ENCODE assay signal across 11 cellular contexts in the genomic region with DNA sequence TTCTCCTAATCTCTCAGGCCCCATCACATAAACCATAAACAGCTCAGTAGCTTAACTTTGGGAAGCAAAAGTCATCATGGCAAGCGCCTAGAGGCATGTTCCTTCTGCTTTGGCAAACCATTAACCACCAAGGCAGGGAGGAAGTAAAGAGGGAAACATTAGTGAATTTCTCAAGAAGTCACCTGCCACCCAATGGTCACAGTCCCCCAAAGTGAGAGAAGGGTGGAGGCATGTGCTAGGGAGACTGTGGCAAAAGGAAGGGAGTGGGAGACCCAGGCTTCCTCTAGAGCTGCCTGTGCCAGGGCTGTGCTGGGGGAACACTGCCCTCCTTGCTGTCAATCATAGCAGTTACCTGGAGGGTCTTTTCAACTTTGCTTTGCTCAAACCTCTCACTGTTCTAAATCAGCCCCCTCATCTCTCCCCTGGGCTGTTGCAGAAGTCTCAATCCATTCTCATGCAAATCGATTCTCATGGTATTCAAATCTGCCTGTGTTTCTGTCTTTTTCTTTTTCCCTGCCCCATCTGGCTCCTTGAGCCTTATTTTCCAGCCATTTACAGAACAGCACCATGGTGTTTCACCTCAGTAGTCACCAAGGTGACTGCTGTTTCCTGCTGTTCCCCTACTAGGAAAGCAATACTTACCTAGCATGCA. TPM values are rescaled to one million over a fixed set of nuclear protein-coding genes. Genes with fewer than 3 reads are reported as not detected.
DNase-seq lines count a peak whose midpoint lies in the region; ATAC-seq lines count a peak whose summit lies in the region.
"Had no signal": no experiment of that assay in that cellular context is flagged by ENCODE, and none has a peak within 500 bp of the region (broad histone marks: within the 10 kb centered on the region; RNA-seq: fewer than 3 reads in every experiment).

No MANE protein-coding gene starts in this region.

- peaks cover 33% of the 10 kb centered on the region for H3K4me1 Mint-ChIP-seq in activated T-cell treated with anti-CD3 and anti-CD28 coated beads, Interleukin-2, amount 50 U/mL, for 72 hours (ENCODE audit: low read depth)
- H3K4me1 Mint-ChIP-seq in dendritic cell treated with granulocyte-macrophage colony-stimulating factor and Interleukin-4, amounts not matched to agents 40 ng/mL and 50 ng/mL, for 4 days (ENCODE audit: low read depth), result peaks cover 63% of the 10 kb centered on the region
- H3K4me1 Mint-ChIP-seq in stimulated activated naive B cell treated with anti-CD40 and anti-IgM and Interleukin-4, amounts not matched to agents 10 μg/mL and 1 μg/mL and 100 μg/mL, for 72 hours, result peaks cover 26 to 48% of the 10 kb centered on the region in 2 donors

- H3K27ac ChIP-seq in caudate nucleus (ENCODE audit: low read depth, low read length), result no peak overlapping the region

- peaks cover 9% of the 10 kb centered on the region for H3K27me3 Mint-ChIP-seq in activated T-cell treated with anti-CD3 and anti-CD28 coated beads, Interleukin-2, amount 50 U/mL, for 72 hours (ENCODE audit: low read depth)
- no peaks in the 10 kb centered on the region for H3K27me3 Mint-ChIP-seq in dendritic cell treated with granulocyte-macrophage colony-stimulating factor and Interleukin-4, amounts not matched to agents 40 ng/mL and 50 ng/mL, for 4 days
- peaks cover 11 to 20% of the 10 kb centered on the region in 2 donors for H3K27me3 Mint-ChIP-seq in stimulated activated naive B cell treated with anti-CD40 and anti-IgM and Interleukin-4, amounts not matched to agents 10 μg/mL and 1 μg/mL and 100 μg/mL, for 72 hours

- no peaks in the 10 kb centered on the region for H3K9me3 Mint-ChIP-seq in activated T-cell treated with anti-CD3 and anti-CD28 coated beads, Interleukin-2, amount 50 U/mL, for 72 hours
- H3K9me3 Mint-ChIP-seq in dendritic cell treated with granulocyte-macrophage colony-stimulating factor and Interleukin-4, amounts not matched to agents 40 ng/mL and 50 ng/mL, for 4 days, result no peaks in the 10 kb centered on the region
- no peaks in the 10 kb centered on the region for H3K9me3 Mint-ChIP-seq in stimulated activated naive B cell treated with anti-CD40 and anti-IgM and Interleukin-4, amounts not matched to agents 10 μg/mL and 1 μg/mL and 100 μg/mL, for 72 hours

- H3K36me3 Mint-ChIP-seq in activated T-cell treated with anti-CD3 and anti-CD28 coated beads, Interleukin-2, amount 50 U/mL, for 72 hours (ENCODE audit: insufficient read depth in 2 of 2), result peaks cover 0 to 1% of the 10 kb centered on the region in 2 donors
- peaks cover 15% of the 10 kb centered on the region for H3K36me3 Mint-ChIP-seq in dendritic cell treated with granulocyte-macrophage colony-stimulating factor and Interleukin-4, amounts not matched to agents 40 ng/mL and 50 ng/mL, for 4 days (ENCODE audit: low read depth)
- no peaks in the 10 kb centered on the region for H3K36me3 Mint-ChIP-seq in stimulated activated naive B cell treated with anti-CD40 and anti-IgM and Interleukin-4, amounts not matched to agents 10 μg/mL and 1 μg/mL and 100 μg/mL, for 72 hours

- ATAC-seq in activated T-cell treated with anti-CD3 and anti-CD28 coated beads, Interleukin-2, amount 50 U/mL, for 72 hours (replicated peaks in 1 of 2), result no peak
- peak; percentile 24 to 38 for ATAC-seq in stimulated activated naive B cell treated with anti-CD40 and anti-IgM and Interleukin-4, amounts not matched to agents 10 μg/mL and 1 μg/mL and 100 μg/mL, for 72 hours (replicated peaks)

- peak overlapping the region; percentile 7 for H3K27ac Mint-ChIP-seq in activated T-cell treated with anti-CD3 and anti-CD28 coated beads, Interleukin-2, amount 50 U/mL, for 72 hours
- H3K27ac Mint-ChIP-seq in dendritic cell treated with granulocyte-macrophage colony-stimulating factor and Interleukin-4, amounts not matched to agents 40 ng/mL and 50 ng/mL, for 4 days, result peak overlapping the region; percentile 78
- peak overlapping the region; percentile 95 for H3K27ac Mint-ChIP-seq in stimulated activated naive B cell treated with anti-CD40 and anti-IgM and Interleukin-4, amounts not matched to agents 10 μg/mL and 1 μg/mL and 100 μg/mL, for 72 hours

- intact Hi-C loops in dendritic cell treated with granulocyte-macrophage colony-stimulating factor and Interleukin-4, amounts not matched to agents 40 ng/mL and 50 ng/mL, for 4 days (cut with micrococcal nuclease), result no loop called here

- DNase-seq in activated T-cell treated with anti-CD3 and anti-CD28 coated beads, Interleukin-2, amount 50 U/mL, for 72 hours, result no peak
- DNase-seq in activated T-cell treated with anti-CD3 and anti-CD28 coated beads, Interleukin-2, amount 50 U/mL, for 48 hours, result no peak
- DNase-seq in NCI-H69 (lab: John Stamatoyannopoulos, UW), result peak; percentile 53
- DNase-seq in stimulated activated naive B cell treated with anti-CD40 and anti-IgM and Interleukin-4, amounts not matched to agents 10 μg/mL and 1 μg/mL and 100 μg/mL, for 72 hours, result no peak
- DNase-seq in GM19240 (ENCODE audit: insufficient read length, low spot score), result no peak
- DNase-seq in caudate nucleus (lab: John Stamatoyannopoulos, UW), result no peak
- DNase-seq in DMS114 treated with DMSO at 0.1 percent for 48 hours (lab: John Stamatoyannopoulos, UW; ENCODE audit: unreplicated experiment), result no peak
- DNase-seq: central memory CD4-positive, alpha-beta T cell; foreskin melanocyte; NCI-H1417 treated with DMSO at 0.1 percent for 48 hours had no signal

- peak overlapping the region; percentile 65 to 82 for H3K4me3 Mint-ChIP-seq in activated T-cell treated with anti-CD3 and anti-CD28 coated beads, Interleukin-2, amount 50 U/mL, for 72 hours
- no peak overlapping the region for H3K4me3 Mint-ChIP-seq in dendritic cell treated with granulocyte-macrophage colony-stimulating factor and Interleukin-4, amounts not matched to agents 40 ng/mL and 50 ng/mL, for 4 days
- peak overlapping the region; percentile 31 to 42 for H3K4me3 Mint-ChIP-seq in stimulated activated naive B cell treated with anti-CD40 and anti-IgM and Interleukin-4, amounts not matched to agents 10 μg/mL and 1 μg/mL and 100 μg/mL, for 72 hours

RNA-seq across cellular contexts. Expression of gene RNF24, which starts 1.8 kb away (rescaled TPM):
- 10 to 100 TPM; 13.4 to 16.4 TPM for total RNA-seq in activated T-cell treated with anti-CD3 and anti-CD28 coated beads, Interleukin-2, amount 50 U/mL, for 72 hours

Comparison
In these comparisons a context has a peak if more than half of its experiments do, and no peak if none do; other contexts are left out.
1. ATAC-seq: peak in stimulated activated naive B cell treated with anti-CD40 and anti-IgM and Interleukin-4, amounts not matched to agents 10 μg/mL and 1 μg/mL and 100 μg/mL, for 72 hours (2 of 2); none in activated T-cell treated with anti-CD3 and anti-CD28 coated beads, Interleukin-2, amount 50 U/mL, for 72 hours (0 of 2).
2. H3K27ac Mint-ChIP-seq: peak in every context shown above with its lines; median percentile 95 in stimulated activated naive B cell treated with anti-CD40 and anti-IgM and Interleukin-4, amounts not matched to agents 10 μg/mL and 1 μg/mL and 100 μg/mL, for 72 hours; 78 in dendritic cell treated with granulocyte-macrophage colony-stimulating factor and Interleukin-4, amounts not matched to agents 40 ng/mL and 50 ng/mL, for 4 days; 7 in activated T-cell treated with anti-CD3 and anti-CD28 coated beads, Interleukin-2, amount 50 U/mL, for 72 hours.